ENCODE assay signal across 35 cellular contexts in the genomic region with DNA sequence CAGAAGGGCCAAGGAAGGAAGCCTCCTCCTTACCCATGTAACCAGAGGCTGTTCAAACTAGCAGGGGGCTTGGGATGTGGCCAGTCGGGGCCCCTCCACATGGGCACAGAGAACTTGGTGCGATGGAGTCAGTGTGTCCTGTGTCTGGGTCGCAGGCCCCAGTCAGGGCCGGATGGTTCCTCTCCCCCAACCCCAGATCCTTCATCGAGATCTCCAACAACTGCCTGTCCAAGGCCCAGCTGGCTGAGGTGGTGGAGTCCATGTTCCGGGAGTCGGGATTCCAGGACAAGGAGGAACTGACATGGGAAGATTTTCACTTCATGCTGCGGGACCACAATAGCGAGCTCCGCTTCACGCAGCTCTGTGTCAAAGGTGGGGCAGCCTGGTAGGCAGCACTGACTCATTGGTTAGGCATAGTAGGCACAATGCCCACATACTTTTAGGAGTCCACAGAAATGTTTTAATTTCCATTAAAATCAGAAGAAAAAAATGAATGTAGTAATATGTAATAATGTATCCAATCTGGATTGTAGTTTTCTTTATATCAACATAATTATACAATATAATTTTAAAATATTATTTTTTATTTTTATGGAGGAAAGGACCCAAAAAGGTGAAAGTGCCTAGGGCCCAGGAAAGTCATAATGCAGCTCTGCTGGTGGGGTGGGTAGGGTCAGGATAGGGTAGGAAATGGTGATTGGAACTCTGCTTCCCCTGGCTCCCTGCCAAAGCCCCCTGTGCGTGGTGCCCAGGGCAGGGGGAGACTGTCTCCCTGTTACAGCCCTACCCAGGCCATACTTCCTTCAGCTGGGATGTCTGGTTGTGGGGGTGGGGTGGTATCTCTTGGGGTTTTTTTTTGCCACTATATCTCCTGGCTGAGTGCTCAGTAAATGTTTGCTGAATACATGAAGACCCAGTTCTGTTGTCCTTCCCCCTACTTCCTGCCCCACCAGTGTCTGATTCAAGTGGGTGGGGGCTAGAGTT. TPM values are rescaled to one million over a fixed set of nuclear protein-coding genes. Genes with fewer than 3 reads are reported as not detected.
A peak's percentile ranks its signal among the peaks of the same experiment; 100 is the strongest.
DNase-seq lines count a peak whose midpoint lies in the region; ATAC-seq, FAIRE-seq and TF ChIP-seq lines count a peak whose summit lies in the region.
"Had no signal": no experiment of that assay in that cellular context is flagged by ENCODE, and none has a peak within 500 bp of the region (broad histone marks: within the 10 kb centered on the region; RNA-seq: fewer than 3 reads in every experiment).

No MANE protein-coding gene starts in this region.

- no peaks in the 10 kb centered on the region for H3K9me3 Mint-ChIP-seq in Caco-2 (ENCODE audit: unreplicated experiment)
- no peaks in the 10 kb centered on the region for H3K9me3 Mint-ChIP-seq in stimulated activated effector memory CD8-positive, alpha-beta T cell treated with anti-CD3 and anti-CD28 coated beads, Interleukin-12 subunit alpha, Interleukin-12 subunit beta, amount 100 ng/mL, for 72 hours
- H3K9me3 Mint-ChIP-seq in activated T-helper 1 cell treated with anti-CD3 and anti-CD28 coated beads, Interleukin-12 subunit alpha, Interleukin-12 subunit beta, Interleukin-2, Interleukin-4 antibody, amounts not matched to agents 30 ng/mL and 10 ng/mL and 1 ng/mL, durations not matched to agents 14 hours and 24 hours and 36 hours, result no peaks in the 10 kb centered on the region
- H3K9me3 Mint-ChIP-seq: activated CD8-positive, alpha-beta T cell treated with anti-CD3 and anti-CD28 coated beads for 36 hours; effector memory CD8-positive, alpha-beta T cell; IgD-negative memory B cell; natural killer cell treated with Interleukin-12 subunit alpha and Interleukin-12 subunit beta and Interleukin-15 and Interleukin-18, amount 100 ng/mL, for 72 hours; stimulated activated memory B cell treated with anti-CD40 and anti-IgM and Interleukin-4, amounts not matched to agents 10 μg/mL and 1 μg/mL and 100 μg/mL, for 72 hours; T-helper 1 cell treated with Interleukin-12 subunit alpha and Interleukin-12 subunit beta and Interleukin-4 antibody, amounts not matched to agents 30 μg/mL and 1 μg/mL, for 36 hours had no signal

- H3K36me3 Mint-ChIP-seq in Caco-2 (ENCODE audit: insufficient read depth, unreplicated experiment), result no peaks in the 10 kb centered on the region
- H3K36me3 Mint-ChIP-seq in stimulated activated effector memory CD8-positive, alpha-beta T cell treated with anti-CD3 and anti-CD28 coated beads, Interleukin-12 subunit alpha, Interleukin-12 subunit beta, amount 100 ng/mL, for 72 hours, result peaks cover 16% of the 10 kb centered on the region
- H3K36me3 Mint-ChIP-seq in activated T-helper 1 cell treated with anti-CD3 and anti-CD28 coated beads, Interleukin-12 subunit alpha, Interleukin-12 subunit beta, Interleukin-2, Interleukin-4 antibody, amounts not matched to agents 30 ng/mL and 10 ng/mL and 1 ng/mL, durations not matched to agents 14 hours and 24 hours and 36 hours (ENCODE audit: low read depth), result peaks cover 7% of the 10 kb centered on the region
- H3K36me3 Mint-ChIP-seq: activated naive CD8-positive, alpha-beta T cell; IgD-negative memory B cell; natural killer cell treated with Interleukin-12 subunit alpha and Interleukin-12 subunit beta and Interleukin-15 and Interleukin-18, amount 100 ng/mL, for 72 hours had no signal

- 85 to 87% (median 86%) methylated on average over 12 of the region's 12 CpGs for WGBS in small intestine, 3 donors

- ATAC-seq in esophagus mucosa, result peak; percentile 47
- ATAC-seq in stimulated activated effector memory CD8-positive, alpha-beta T cell treated with anti-CD3 and anti-CD28 coated beads, Interleukin-12 subunit alpha, Interleukin-12 subunit beta, amount 100 ng/mL, for 72 hours, result no peak
- ATAC-seq: activated CD8-positive, alpha-beta T cell treated with anti-CD3 and anti-CD28 coated beads for 36 hours; effector memory CD8-positive, alpha-beta T cell; natural killer cell treated with Interleukin-12 subunit alpha and Interleukin-12 subunit beta and Interleukin-15 and Interleukin-18, amount 100 ng/mL, for 72 hours; stimulated activated memory B cell treated with anti-CD40 and anti-IgM and Interleukin-4, amounts not matched to agents 10 μg/mL and 1 μg/mL and 100 μg/mL, for 72 hours had no signal

- H3K36me3 ChIP-seq in Caco-2 (ENCODE audit: control insufficient read depth, insufficient read depth, low read length) (no peaks in the 10 kb centered on the region), small intestine (ENCODE audit: control insufficient read depth in 2 of 2, insufficient read depth in 2 of 2, low read length in 2 of 2) (no peaks in the 10 kb centered on the region)
- H3K36me3 ChIP-seq: cardiac muscle cell, ovary, right atrium auricular region had no signal

- no peak overlapping the region for H3K4me3 ChIP-seq in Caco-2 (ENCODE audit: low read depth, low read length)
- H3K4me3 ChIP-seq in small intestine (ENCODE audit: low read depth in 1 of 2, low read length in 2 of 2), result no peak overlapping the region
- H3K4me3 ChIP-seq: cardiac muscle cell, coronary artery, ovary, right atrium auricular region had no signal

- H3K4me1 Mint-ChIP-seq in Caco-2 (ENCODE audit: low read depth, unreplicated experiment), result peaks cover 6% of the 10 kb centered on the region
- H3K4me1 Mint-ChIP-seq in stimulated activated effector memory CD8-positive, alpha-beta T cell treated with anti-CD3 and anti-CD28 coated beads, Interleukin-12 subunit alpha, Interleukin-12 subunit beta, amount 100 ng/mL, for 72 hours, result no peaks in the 10 kb centered on the region
- no peaks in the 10 kb centered on the region for H3K4me1 Mint-ChIP-seq in activated T-helper 1 cell treated with anti-CD3 and anti-CD28 coated beads, Interleukin-12 subunit alpha, Interleukin-12 subunit beta, Interleukin-2, Interleukin-4 antibody, amounts not matched to agents 30 ng/mL and 10 ng/mL and 1 ng/mL, durations not matched to agents 14 hours and 24 hours and 36 hours (ENCODE audit: low read depth)
- H3K4me1 Mint-ChIP-seq: IgD-negative memory B cell; stimulated activated memory B cell treated with anti-CD40 and anti-IgM and Interleukin-4, amounts not matched to agents 10 μg/mL and 1 μg/mL and 100 μg/mL, for 72 hours had no signal

- peaks cover 5% of the 10 kb centered on the region; the same call in 1 of the 2 replicates for H3K4me1 ChIP-seq in Caco-2
- no peaks in the 10 kb centered on the region for H3K4me1 ChIP-seq in small intestine (ENCODE audit: control insufficient read depth in 2 of 2, insufficient read depth in 1 of 2, low read depth in 1 of 2, low read length in 1 of 2)
- H3K4me1 ChIP-seq: right atrium auricular region had no signal

- intact Hi-C loops in Caco-2 (cut with micrococcal nuclease; ENCODE audit: unreplicated experiment), result no loop called here
- intact Hi-C loops in posterior vena cava (cut with DNase I), result no loop called here
- intact Hi-C loops in activated T-helper 1 cell treated with anti-CD3 and anti-CD28 coated beads, Interleukin-12 subunit alpha, Interleukin-12 subunit beta, Interleukin-2, Interleukin-4 antibody, amounts not matched to agents 30 ng/mL and 10 ng/mL and 1 ng/mL, durations not matched to agents 14 hours and 24 hours and 36 hours (cut with micrococcal nuclease), result no loop called here

- no peaks in the 10 kb centered on the region for H3K27me3 Mint-ChIP-seq in Caco-2 (ENCODE audit: insufficient read depth, unreplicated experiment)
- peaks cover 2% of the 10 kb centered on the region for H3K27me3 Mint-ChIP-seq in activated T-helper 1 cell treated with anti-CD3 and anti-CD28 coated beads, Interleukin-12 subunit alpha, Interleukin-12 subunit beta, Interleukin-2, Interleukin-4 antibody, amounts not matched to agents 30 ng/mL and 10 ng/mL and 1 ng/mL, durations not matched to agents 14 hours and 24 hours and 36 hours (ENCODE audit: insufficient read depth)
- H3K27me3 Mint-ChIP-seq: activated CD8-positive, alpha-beta T cell treated with anti-CD3 and anti-CD28 coated beads for 36 hours; activated naive CD8-positive, alpha-beta T cell; effector memory CD8-positive, alpha-beta T cell; natural killer cell treated with Interleukin-12 subunit alpha and Interleukin-12 subunit beta and Interleukin-15 and Interleukin-18, amount 100 ng/mL, for 72 hours; stimulated activated memory B cell treated with anti-CD40 and anti-IgM and Interleukin-4, amounts not matched to agents 10 μg/mL and 1 μg/mL and 100 μg/mL, for 72 hours had no signal

- H3K9me3 ChIP-seq in Caco-2 (no peaks in the 10 kb centered on the region), small intestine (ENCODE audit: control insufficient read depth, low read depth) (no peaks in the 10 kb centered on the region)
- H3K9me3 ChIP-seq: ovary, right atrium auricular region had no signal

- no TSS peak for BruUV-seq in Caco-2 (replicated peaks; lab: Mats Ljungman, UMichigan)

- no peak for FAIRE-seq in small intestine (lab: Jason Lieb, UNC)
- FAIRE-seq: H54, islet of Langerhans, urothelium cell line had no signal

- peak overlapping the region; percentile 49 for H3K27ac Mint-ChIP-seq in Caco-2 (ENCODE audit: unreplicated experiment)
- no peak overlapping the region for H3K27ac Mint-ChIP-seq in stimulated activated effector memory CD8-positive, alpha-beta T cell treated with anti-CD3 and anti-CD28 coated beads, Interleukin-12 subunit alpha, Interleukin-12 subunit beta, amount 100 ng/mL, for 72 hours
- no peak overlapping the region for H3K27ac Mint-ChIP-seq in activated T-helper 1 cell treated with anti-CD3 and anti-CD28 coated beads, Interleukin-12 subunit alpha, Interleukin-12 subunit beta, Interleukin-2, Interleukin-4 antibody, amounts not matched to agents 30 ng/mL and 10 ng/mL and 1 ng/mL, durations not matched to agents 14 hours and 24 hours and 36 hours
- H3K27ac Mint-ChIP-seq: activated CD8-positive, alpha-beta T cell treated with anti-CD3 and anti-CD28 coated beads for 36 hours; activated naive CD8-positive, alpha-beta T cell; IgD-negative memory B cell; natural killer cell treated with Interleukin-12 subunit alpha and Interleukin-12 subunit beta and Interleukin-15 and Interleukin-18, amount 100 ng/mL, for 72 hours; stimulated activated memory B cell treated with anti-CD40 and anti-IgM and Interleukin-4, amounts not matched to agents 10 μg/mL and 1 μg/mL and 100 μg/mL, for 72 hours; T-helper 1 cell treated with Interleukin-12 subunit alpha and Interleukin-12 subunit beta and Interleukin-4 antibody, amounts not matched to agents 30 μg/mL and 1 μg/mL, for 36 hours had no signal

- POLR2A ChIA-PET in Caco-2 (lab: Charles Lee), result no interaction called here

- DNase-seq in Caco-2, result no peak
- DNase-seq in OCI-M2 (lab: John Stamatoyannopoulos, UW; ENCODE audit: unreplicated experiment), result peak; percentile 18
- DNase-seq in posterior vena cava (ENCODE audit: low spot score), result peak; percentile 72
- no peak for DNase-seq in small intestine
- no peak for DNase-seq in NCI-H1436 treated with DMSO at 0.1 percent for 48 hours (lab: John Stamatoyannopoulos, UW)
- DNase-seq in stimulated activated effector memory CD8-positive, alpha-beta T cell treated with anti-CD3 and anti-CD28 coated beads, Interleukin-12 subunit alpha, Interleukin-12 subunit beta, amount 100 ng/mL, for 72 hours (ENCODE audit: low spot score in 2 of 2), result no peak
- no peak for DNase-seq in activated T-helper 1 cell treated with anti-CD3 and anti-CD28 coated beads, Interleukin-12 subunit alpha, Interleukin-12 subunit beta, Interleukin-2, Interleukin-4 antibody, amounts not matched to agents 30 ng/mL and 10 ng/mL and 1 ng/mL, durations not matched to agents 14 hours and 24 hours and 36 hours (ENCODE audit: low spot score)
- DNase-seq: activated CD4-positive, CD25-positive, alpha-beta regulatory T cell treated with anti-CD3 and anti-CD28 coated beads, Interleukin-2, amount 50 U/mL, for 72 hours; activated CD8-positive, alpha-beta T cell treated with anti-CD3 and anti-CD28 coated beads for 36 hours; anterior cingulate cortex; effector memory CD8-positive, alpha-beta T cell; NCI-H1105 treated with DMSO at 0.1 percent for 48 hours; NCI-H2029 treated with DMSO at 0.1 percent for 48 hours; NCI-H345; NCI-H748 treated with DMSO at 0.1 percent for 48 hours; ovary; stimulated activated CD4-positive, alpha-beta T cell treated with anti-CD3 and anti-CD28 coated beads, Interleukin-12 subunit alpha, Interleukin-12 subunit beta, amount 100 ng/mL, for 4 hours; stimulated activated CD4-positive, alpha-beta T cell treated with anti-CD3 and anti-CD28 coated beads, Interleukin-4, amount 100 ng/mL, for 1 hour had no signal

- H3K27ac ChIP-seq in small intestine (ENCODE audit: low read depth in 1 of 2, low read length in 1 of 2), result no peak overlapping the region
- H3K27ac ChIP-seq: cardiac muscle cell, coronary artery, ovary, right atrium auricular region had no signal

- no peak overlapping the region for H3K4me3 Mint-ChIP-seq in Caco-2 (ENCODE audit: unreplicated experiment)
- no peak overlapping the region for H3K4me3 Mint-ChIP-seq in stimulated activated effector memory CD8-positive, alpha-beta T cell treated with anti-CD3 and anti-CD28 coated beads, Interleukin-12 subunit alpha, Interleukin-12 subunit beta, amount 100 ng/mL, for 72 hours
- no peak overlapping the region for H3K4me3 Mint-ChIP-seq in activated T-helper 1 cell treated with anti-CD3 and anti-CD28 coated beads, Interleukin-12 subunit alpha, Interleukin-12 subunit beta, Interleukin-2, Interleukin-4 antibody, amounts not matched to agents 30 ng/mL and 10 ng/mL and 1 ng/mL, durations not matched to agents 14 hours and 24 hours and 36 hours
- H3K4me3 Mint-ChIP-seq: activated CD8-positive, alpha-beta T cell treated with anti-CD3 and anti-CD28 coated beads for 36 hours; activated naive CD8-positive, alpha-beta T cell; effector memory CD8-positive, alpha-beta T cell; natural killer cell treated with Interleukin-12 subunit alpha and Interleukin-12 subunit beta and Interleukin-15 and Interleukin-18, amount 100 ng/mL, for 72 hours; stimulated activated memory B cell treated with anti-CD40 and anti-IgM and Interleukin-4, amounts not matched to agents 10 μg/mL and 1 μg/mL and 100 μg/mL, for 72 hours; T-helper 1 cell treated with Interleukin-12 subunit alpha and Interleukin-12 subunit beta and Interleukin-4 antibody, amounts not matched to agents 30 μg/mL and 1 μg/mL, for 36 hours had no signal

- no peak for TF ChIP-seq CTCF in Caco-2 (IDR thresholded peaks at IDR 0.05; ENCODE audit: insufficient read depth in 1 of 2, low read depth in 1 of 2, low read length in 1 of 2, severe bottlenecking in 1 of 2, unreplicated experiment in 1 of 2)

- CTCF ChIA-PET in Caco-2 (lab: Charles Lee), result interaction anchor here (1.0 kb wide), 1 partner anchor 13 kb away, joined by 4 read pairs; no protein-coding TSS in a partner anchor

- no peaks in the 10 kb centered on the region for H3K27me3 ChIP-seq in Caco-2 (replicated peaks; ENCODE audit: control insufficient read depth, insufficient read depth, low read length)
- H3K27me3 ChIP-seq in small intestine (ENCODE audit: control insufficient read depth in 2 of 2, insufficient read depth in 2 of 2, low read length in 2 of 2), result no peaks in the 10 kb centered on the region
- H3K27me3 ChIP-seq: ovary, right atrium auricular region had no signal

RNA-seq across cellular contexts. Expression of gene DUOX1, which starts 18.6 kb away (rescaled TPM):
- total RNA-seq in Caco-2 (2022) (0.14 and 0.56 TPM in 2 replicates), esophagus mucosa (114 TPM), posterior vena cava (1 to 10 TPM in 1 of 2 donors, under 1 TPM in 1; 0.62 to 4.4 TPM)
- polyA plus RNA-seq in small intestine, result under 1 TPM in 2 of 3 donors, not detected in 1; 0.33 to 0.67 TPM
- total RNA-seq in activated T-helper 1 cell treated with anti-CD3 and anti-CD28 coated beads, Interleukin-12 subunit alpha, Interleukin-12 subunit beta, Interleukin-2, Interleukin-4 antibody, amounts not matched to agents 30 ng/mL and 10 ng/mL and 1 ng/mL, durations not matched to agents 14 hours and 24 hours and 36 hours, result 0.10 and 0.13 TPM in 2 replicates
- total RNA-seq: activated CD8-positive, alpha-beta T cell treated with anti-CD3 and anti-CD28 coated beads for 36 hours; fibroblast of lung; RPMI7951 had no signal
- polyA plus RNA-seq: AG04450, fibroblast of lung had no signal

RNA-seq across cellular contexts. Expression of gene DUOXA1, which starts 18.7 kb away (rescaled TPM):
- total RNA-seq in Caco-2 (2022), result 0.39 TPM in 1 of 2 replicates, not detected in the other
- 131 TPM for total RNA-seq in esophagus mucosa
- total RNA-seq in posterior vena cava, result 1 to 10 TPM in 1 of 2 donors, under 1 TPM in 1; 0.81 to 5.3 TPM
- polyA plus RNA-seq in small intestine, result under 1 TPM; 0.27 to 0.89 (median 0.48) TPM
- 0.37 TPM in 1 of 2 replicates, not detected in the other for total RNA-seq in activated T-helper 1 cell treated with anti-CD3 and anti-CD28 coated beads, Interleukin-12 subunit alpha, Interleukin-12 subunit beta, Interleukin-2, Interleukin-4 antibody, amounts not matched to agents 30 ng/mL and 10 ng/mL and 1 ng/mL, durations not matched to agents 14 hours and 24 hours and 36 hours
- total RNA-seq: activated CD8-positive, alpha-beta T cell treated with anti-CD3 and anti-CD28 coated beads for 36 hours; fibroblast of lung; liver; natural killer cell treated with Interleukin-12 subunit alpha and Interleukin-12 subunit beta and Interleukin-15 and Interleukin-18, amount 100 ng/mL, for 72 hours; RPMI7951 had no signal
- polyA plus RNA-seq: AG04450, cardiac muscle cell, fibroblast of lung, IgD-negative memory B cell had no signal

RNA-seq across cellular contexts. Expression of gene DUOXA2, which starts 34.2 kb away (rescaled TPM):
- total RNA-seq in Caco-2 (2022), result 1.5 and 1.6 TPM in 2 replicates
- total RNA-seq in esophagus mucosa, result 10.4 TPM
- total RNA-seq in posterior vena cava, result not detected
- polyA plus RNA-seq in small intestine, result 1 to 10 TPM in 1 of 3 donors, not detected in 2; 7.5 TPM
- total RNA-seq in activated T-helper 1 cell treated with anti-CD3 and anti-CD28 coated beads, Interleukin-12 subunit alpha, Interleukin-12 subunit beta, Interleukin-2, Interleukin-4 antibody, amounts not matched to agents 30 ng/mL and 10 ng/mL and 1 ng/mL, durations not matched to agents 14 hours and 24 hours and 36 hours, result not detected in 2 replicates
- total RNA-seq: activated CD8-positive, alpha-beta T cell treated with anti-CD3 and anti-CD28 coated beads for 36 hours; cardiac muscle cell; fibroblast of lung; liver; mononuclear cell; right atrium auricular region; RPMI7951 had no signal
- polyA plus RNA-seq: AG04450, cardiac muscle cell, fibroblast of lung, IgD-negative memory B cell had no signal

RNA-seq across cellular contexts. Expression of gene DUOX2, which starts 34.4 kb away (rescaled TPM):
- total RNA-seq in Caco-2 (2022) (6.9 and 8.3 TPM in 2 replicates), esophagus mucosa (29.3 TPM), posterior vena cava (1 to 10 TPM in 1 of 2 donors, under 1 TPM in 1; 0.57 to 2.7 TPM)
- polyA plus RNA-seq in small intestine, result 1 to 10 TPM in 1 of 3 donors, not detected in 2; 8.7 TPM
- not detected in 2 replicates for total RNA-seq in activated T-helper 1 cell treated with anti-CD3 and anti-CD28 coated beads, Interleukin-12 subunit alpha, Interleukin-12 subunit beta, Interleukin-2, Interleukin-4 antibody, amounts not matched to agents 30 ng/mL and 10 ng/mL and 1 ng/mL, durations not matched to agents 14 hours and 24 hours and 36 hours
- total RNA-seq: fibroblast of lung, RPMI7951 had no signal
- polyA plus RNA-seq: AG04450, fibroblast of lung, IgD-negative memory B cell had no signal

RNA-seq across cellular contexts. Expression of gene SHF, which starts 39.4 kb away (rescaled TPM):
- total RNA-seq in Caco-2 (2022) (11.9 and 12.9 TPM in 2 replicates), esophagus mucosa (1.6 TPM), posterior vena cava (1 to 10 TPM; 8.0 to 8.5 TPM)
- 10 to 100 TPM in 2 of 3 donors, 1 to 10 TPM in 1; 9.5 to 25.0 (median 11.3) TPM for polyA plus RNA-seq in small intestine
- 14.5 and 16.3 TPM in 2 replicates for total RNA-seq in activated T-helper 1 cell treated with anti-CD3 and anti-CD28 coated beads, Interleukin-12 subunit alpha, Interleukin-12 subunit beta, Interleukin-2, Interleukin-4 antibody, amounts not matched to agents 30 ng/mL and 10 ng/mL and 1 ng/mL, durations not matched to agents 14 hours and 24 hours and 36 hours

Comparison
In these comparisons a context has a peak if more than half of its experiments do, and no peak if none do; other contexts are left out.
1. DNase-seq: peak in OCI-M2 (single experiment) and posterior vena cava (single experiment); none in Caco-2 (0 of 2), small intestine (single experiment), NCI-H1436 treated with DMSO at 0.1 percent for 48 hours (single experiment), stimulated activated effector memory CD8-positive, alpha-beta T cell treated with anti-CD3 and anti-CD28 coated beads, Interleukin-12 subunit alpha, Interleukin-12 subunit beta, amount 100 ng/mL, for 72 hours (0 of 2) and activated T-helper 1 cell treated with anti-CD3 and anti-CD28 coated beads, Interleukin-12 subunit alpha, Interleukin-12 subunit beta, Interleukin-2, Interleukin-4 antibody, amounts not matched to agents 30 ng/mL and 10 ng/mL and 1 ng/mL, durations not matched to agents 14 hours and 24 hours and 36 hours (single experiment).
2. RNA of gene DUOX1, which starts 18.6 kb away (total RNA-seq): 114 TPM in esophagus mucosa (single experiment); 0.62 to 4.4 TPM in posterior vena cava, 0.14 to 0.56 TPM in Caco-2 and 0.10 to 0.13 TPM in activated T-helper 1 cell treated with anti-CD3 and anti-CD28 coated beads, Interleukin-12 subunit alpha, Interleukin-12 subunit beta, Interleukin-2, Interleukin-4 antibody, amounts not matched to agents 30 ng/mL and 10 ng/mL and 1 ng/mL, durations not matched to agents 14 hours and 24 hours and 36 hours; every median in the first group is over 10 times any median in the second.
3. RNA of gene DUOXA1, which starts 18.7 kb away (total RNA-seq): 131 TPM in esophagus mucosa (single experiment); 0.81 to 5.3 TPM in posterior vena cava, 0.39 TPM in Caco-2 and 0.37 TPM in activated T-helper 1 cell treated with anti-CD3 and anti-CD28 coated beads, Interleukin-12 subunit alpha, Interleukin-12 subunit beta, Interleukin-2, Interleukin-4 antibody, amounts not matched to agents 30 ng/mL and 10 ng/mL and 1 ng/mL, durations not matched to agents 14 hours and 24 hours and 36 hours; every median in the first group is over 10 times any median in the second.